Comparison of ENCODE assay signal across 1 cellular context in genomic region chr7:2022737-2023250, GRCh38.
TF ChIP-seq lines count a peak whose summit lies in the region.

No MANE protein-coding gene starts in this region.

TF ChIP-seq in K562, 482 proteins besides CTCF, POLR2A, EP300 and RAD21 (continued from another document and continues in another):
- TF ChIP-seq MED1 (CRISPR knock-in tag; IDR thresholded peaks at IDR 0.05; ENCODE audit: borderline replicate concordance) (no peak), FOXA1 (IDR thresholded peaks at IDR 0.05; ENCODE audit: borderline replicate concordance) (peak; percentile 51; the same call in 1 of the 2 replicates), SMAD3 (CRISPR knock-in tag; conservative IDR thresholded peaks at IDR 0.05) (peak; percentile 50; the same call in 1 of the 2 replicates), POU5F1 (IDR thresholded peaks at IDR 0.05; ENCODE audit: borderline replicate concordance, low read depth, low read length, partially characterized antibody) (no peak), SETDB1 (IDR thresholded peaks at IDR 0.05; ENCODE audit: low read length) (no peak), RERE (CRISPR knock-in tag; IDR thresholded peaks at IDR 0.05; ENCODE audit: borderline replicate concordance) (no peak), ETV1 (tag; conservative IDR thresholded peaks at IDR 0.05; ENCODE audit: low read depth) (no peak), IRF9 (tag; IDR thresholded peaks at IDR 0.05) (no peak), RCOR1 (IDR thresholded peaks at IDR 0.05; ENCODE audit: borderline replicate concordance in 1 of 2, low read depth in 2 of 2, low read length in 2 of 2) (peak; percentile 94 to 99), ZBTB2 (IDR thresholded peaks at IDR 0.05) (0 out of 2 replicates have a peak, but pooled peaks have one; percentile 28), ZFP36 (IDR thresholded peaks at IDR 0.05; ENCODE audit: low read depth, low read length, partially characterized antibody) (peak; percentile 41), ZNF551 (CRISPR knock-in tag; IDR thresholded peaks at IDR 0.05) (no peak), NEUROD1 (IDR thresholded peaks at IDR 0.05; ENCODE audit: borderline replicate concordance, low read depth, low read length, partially characterized antibody) (peak; percentile 84), NCOA4 (IDR thresholded peaks at IDR 0.05; ENCODE audit: partially characterized antibody) (no peak), TAL1 (IDR thresholded peaks at IDR 0.05) (peak; percentile 99), TAF1 (IDR thresholded peaks at IDR 0.05; ENCODE audit: control insufficient read depth, extremely low read depth, insufficient read depth, low read length, severe bottlenecking) (peak; percentile 48), FOS (IDR thresholded peaks at IDR 0.05; ENCODE audit: extremely low read depth, insufficient read length) (no peak), CTBP1 (IDR thresholded peaks at IDR 0.05; ENCODE audit: borderline replicate concordance) (peak; percentile 72), ZNF699 (CRISPR knock-in tag; IDR thresholded peaks at IDR 0.05; ENCODE audit: insufficient replicate concordance) (no peak), ZBTB11 (CRISPR knock-in tag; IDR thresholded peaks at IDR 0.05) (peak in 1 of 3 experiments; percentile 71; a peak in 2 of 6 replicates), ZNF224 (CRISPR knock-in tag; IDR thresholded peaks at IDR 0.05) (no peak), HES1 (IDR thresholded peaks at IDR 0.05; ENCODE audit: low read depth) (peak; percentile 83), GTF2E2 (tag; IDR thresholded peaks at IDR 0.05) (peak; percentile 57; the same call in 1 of the 2 replicates), SP2 (IDR thresholded peaks at IDR 0.05; ENCODE audit: extremely low read depth, low read depth, low read length, poor library complexity, severe bottlenecking) (no peak), HOXB6 (CRISPR knock-in tag; IDR thresholded peaks at IDR 0.05; ENCODE audit: borderline replicate concordance) (no peak), ESRRA (IDR thresholded peaks at IDR 0.05; ENCODE audit: borderline replicate concordance, low read depth) (no peak), POLR2AphosphoS5 (IDR thresholded peaks at IDR 0.05; ENCODE audit: control insufficient read depth, insufficient read depth, low read depth, low read length) (peak; percentile 97), ZKSCAN3 (CRISPR knock-in tag; IDR thresholded peaks at IDR 0.05) (no peak), SMARCA4 (IDR thresholded peaks at IDR 0.05) (peak; percentile 99), ZMIZ1 (IDR thresholded peaks at IDR 0.05; ENCODE audit: low read depth in 2 of 2, low read length in 2 of 2) (peak in 1 of 2 experiments; percentile 96; a peak in 2 of 4 replicates), DIDO1 (tag; IDR thresholded peaks at IDR 0.05; ENCODE audit: low read depth) (no peak), CREB1 (IDR thresholded peaks at IDR 0.05) (0 out of 2 replicates have a peak, but pooled peaks have one; percentile 46), CREB1 (CRISPR knock-in tag; IDR thresholded peaks at IDR 0.05) (no peak), ARID4B (CRISPR knock-in tag; IDR thresholded peaks at IDR 0.05) (no peak), ZNF561 (CRISPR knock-in tag; conservative IDR thresholded peaks at IDR 0.05) (no peak), GABPB1 (CRISPR knock-in tag; IDR thresholded peaks at IDR 0.05) (no peak), ERF (CRISPR knock-in tag; IDR thresholded peaks at IDR 0.05) (no peak), ZNF586 (CRISPR knock-in tag; conservative IDR thresholded peaks at IDR 0.05) (no peak), NCOA2 (IDR thresholded peaks at IDR 0.05; ENCODE audit: partially characterized antibody in 2 of 2) (no peak), BRF1 (IDR thresholded peaks at IDR 0.05; ENCODE audit: borderline replicate concordance, extremely low read depth, insufficient read length) (no peak), HNRNPL (IDR thresholded peaks at IDR 0.05; ENCODE audit: low read depth, low read length) (no peak), TEAD1 (CRISPR knock-in tag; IDR thresholded peaks at IDR 0.05) (peak in 1 of 2 experiments; percentile 82; a peak in 2 of 4 replicates), TCF3 (CRISPR knock-in tag; IDR thresholded peaks at IDR 0.05) (peak; percentile 98), KLF16 (IDR thresholded peaks at IDR 0.05) (peak; percentile 96)
